In the genomic region with DNA sequence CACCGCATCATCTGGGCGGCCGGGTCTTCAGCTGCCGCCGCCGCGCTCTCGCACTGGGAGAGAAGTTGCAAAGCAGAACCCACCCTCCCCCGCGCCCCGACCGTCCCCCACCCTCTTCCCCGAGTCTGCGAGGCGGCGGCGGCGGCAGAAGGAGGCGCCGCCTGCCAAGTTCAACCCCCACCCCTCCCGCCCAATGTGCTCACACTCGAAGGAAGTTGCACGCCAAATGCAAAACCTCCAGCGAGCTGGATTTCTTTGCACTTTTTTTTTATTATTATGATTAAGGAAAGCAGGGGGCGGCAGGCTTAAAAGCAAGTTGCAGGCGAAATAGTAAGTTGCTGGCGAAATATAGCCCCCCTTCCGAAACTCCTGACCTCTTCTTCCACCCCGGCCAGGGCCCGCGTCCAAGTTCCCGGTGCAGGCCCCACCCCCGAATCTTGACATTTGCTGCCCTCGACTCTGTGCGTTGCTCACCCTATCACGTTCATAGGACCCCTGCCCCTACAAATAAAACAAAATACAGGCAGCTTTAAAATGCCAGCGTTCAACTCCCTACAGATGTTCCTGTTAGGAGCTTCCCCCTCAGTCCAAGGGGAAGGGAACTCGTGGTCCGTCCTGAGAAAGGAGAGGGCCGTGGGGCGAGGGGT, we compare ENCODE assay signal across 1 cellular context.
TF ChIP-seq lines count a peak whose summit lies in the region.

No MANE protein-coding gene starts in this region.

TF ChIP-seq in GM23338, 12 proteins besides CTCF, POLR2A, EP300 and RAD21 (continued from another document):
- TF ChIP-seq, protein P1, sequence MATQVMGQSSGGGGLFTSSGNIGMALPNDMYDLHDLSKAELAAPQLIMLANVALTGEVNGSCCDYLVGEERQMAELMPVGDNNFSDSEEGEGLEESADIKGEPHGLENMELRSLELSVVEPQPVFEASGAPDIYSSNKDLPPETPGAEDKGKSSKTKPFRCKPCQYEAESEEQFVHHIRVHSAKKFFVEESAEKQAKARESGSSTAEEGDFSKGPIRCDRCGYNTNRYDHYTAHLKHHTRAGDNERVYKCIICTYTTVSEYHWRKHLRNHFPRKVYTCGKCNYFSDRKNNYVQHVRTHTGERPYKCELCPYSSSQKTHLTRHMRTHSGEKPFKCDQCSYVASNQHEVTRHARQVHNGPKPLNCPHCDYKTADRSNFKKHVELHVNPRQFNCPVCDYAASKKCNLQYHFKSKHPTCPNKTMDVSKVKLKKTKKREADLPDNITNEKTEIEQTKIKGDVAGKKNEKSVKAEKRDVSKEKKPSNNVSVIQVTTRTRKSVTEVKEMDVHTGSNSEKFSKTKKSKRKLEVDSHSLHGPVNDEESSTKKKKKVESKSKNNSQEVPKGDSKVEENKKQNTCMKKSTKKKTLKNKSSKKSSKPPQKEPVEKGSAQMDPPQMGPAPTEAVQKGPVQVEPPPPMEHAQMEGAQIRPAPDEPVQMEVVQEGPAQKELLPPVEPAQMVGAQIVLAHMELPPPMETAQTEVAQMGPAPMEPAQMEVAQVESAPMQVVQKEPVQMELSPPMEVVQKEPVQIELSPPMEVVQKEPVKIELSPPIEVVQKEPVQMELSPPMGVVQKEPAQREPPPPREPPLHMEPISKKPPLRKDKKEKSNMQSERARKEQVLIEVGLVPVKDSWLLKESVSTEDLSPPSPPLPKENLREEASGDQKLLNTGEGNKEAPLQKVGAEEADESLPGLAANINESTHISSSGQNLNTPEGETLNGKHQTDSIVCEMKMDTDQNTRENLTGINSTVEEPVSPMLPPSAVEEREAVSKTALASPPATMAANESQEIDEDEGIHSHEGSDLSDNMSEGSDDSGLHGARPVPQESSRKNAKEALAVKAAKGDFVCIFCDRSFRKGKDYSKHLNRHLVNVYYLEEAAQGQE (IDR thresholded peaks at IDR 0.05; ENCODE audit: unreplicated experiment): no peak
- TF ChIP-seq NANOG (IDR thresholded peaks at IDR 0.05; ENCODE audit: borderline replicate concordance) (no peak), JUNB (IDR thresholded peaks at IDR 0.05; ENCODE audit: unreplicated experiment) (no peak), EZH2 (IDR thresholded peaks at IDR 0.05; ENCODE audit: low read depth, unreplicated experiment) (no peak)
TF ChIP-seq in GM23338: peak in this region for 0.
